ENCODE assay signal across 8 cellular contexts in genomic region chr5:172453986-172454354, GRCh38. TPM values are rescaled to one million over a fixed set of nuclear protein-coding genes. Genes with fewer than 3 reads are reported as not detected.
A peak's percentile ranks its signal among the peaks of the same experiment; 100 is the strongest.
DNase-seq lines count a peak whose midpoint lies in the region; ATAC-seq, FAIRE-seq and TF ChIP-seq lines count a peak whose summit lies in the region.

No MANE protein-coding gene starts in this region.

- H3K4me1 ChIP-seq in PC-9 (replicated peaks; ENCODE audit: insufficient read depth): peaks cover 18% of the 10 kb centered on the region
- H3K4me1 ChIP-seq in H1 (replicated peaks in 1 of 4; ENCODE audit: control insufficient read depth in 3 of 4, insufficient read depth in 4 of 4, low read length in 3 of 4): peaks cover 12 to 21% (median 16%) of the 10 kb centered on the region in 4 experiments
- H3K4me1 ChIP-seq in vagina: peaks cover 56% of the 10 kb centered on the region

- H3K9me3 ChIP-seq in PC-9 (ENCODE audit: insufficient read depth, low read depth) (no peaks in the 10 kb centered on the region), H1 (ENCODE audit: insufficient read depth in 2 of 2, low read depth in 1 of 2, low read length in 1 of 2) (no peaks in the 10 kb centered on the region), vagina (no peaks in the 10 kb centered on the region)

- H3K9me3 Mint-ChIP-seq in mesothelial cell of epicardium: no peaks in the 10 kb centered on the region

- FAIRE-seq in H1 (lab: Jason Lieb, UNC): no peak

- H3K27me3 Mint-ChIP-seq in mesothelial cell of epicardium (ENCODE audit: low read depth): no peaks in the 10 kb centered on the region

- WGBS in H1 (ENCODE audit: extremely low coverage in 1 of 2, insufficient coverage in 1 of 2, insufficient read length in 1 of 2, insufficient replicate concordance in 2 of 2, low coverage in 1 of 2, low lambda C conversion rate in 2 of 2, missing lambda C conversion rate in 1 of 2), 2 experiments: 4% methylated on average over 3 of the region's 34 CpGs; no CpG with 5 or more reads in 1 of the 2 experiments

- 0 out of 2 replicates have a peak, but pooled peaks cover 4% of the 10 kb centered on the region for H4K20me1 ChIP-seq in PC-9 (ENCODE audit: insufficient read depth)
- H4K20me1 ChIP-seq in H1 (replicated peaks in 1 of 2; ENCODE audit: control insufficient read depth in 1 of 2, insufficient read depth in 2 of 2, low read length in 2 of 2): peaks cover 19 to 20% of the 10 kb centered on the region in 2 experiments

- H2AK5ac ChIP-seq in H1 (ENCODE audit: low read depth, low read length): no peak overlapping the region

- no peak overlapping the region for H2BK120ac ChIP-seq in H1 (replicated peaks; ENCODE audit: low read depth, low read length)

- H2BK12ac ChIP-seq in H1 (ENCODE audit: low read depth, low read length): no peak overlapping the region

- H3K4me2 ChIP-seq in PC-9 (peak overlapping the region; percentile 97), H1 (ENCODE audit: insufficient read depth in 1 of 2, low read depth in 2 of 2, low read length in 2 of 2) (peak overlapping the region; percentile 77 to 89; a peak in 3 of 4 replicates)

- no peak overlapping the region; the same call in 1 of the 2 replicates for H3K18ac ChIP-seq in H1 (ENCODE audit: extremely low read depth, low read length)

- CTCF ChIA-PET in PC-9 (lab: Charles Lee) (interaction anchor here (1.2 kb wide), 1 partner anchor 10 kb away, joined by 4 read pairs; no protein-coding TSS in a partner anchor), H1 (lab: Charles Lee; ENCODE audit: partially characterized antibody) (interaction anchor here (1.1 to 5.5 kb wide), 4 partner anchors 17 to 117 kb away, joined by 4 to 94 read pairs (median 32); no protein-coding TSS in a partner anchor)

- H3K4me3 ChIP-seq in PC-9: peak overlapping the region; percentile 62
- H3K4me3 ChIP-seq in H1 (ENCODE audit: extremely low read depth in 1 of 4, insufficient read depth in 2 of 4, low read depth in 3 of 4, low read length in 4 of 4): peak overlapping the region; percentile 64 to 97 (median 80)
- peak overlapping the region; percentile 88 to 95 for H3K4me3 ChIP-seq in vagina

- intact Hi-C loops in PC-9 (cut with micrococcal nuclease; ENCODE audit: unreplicated experiment) (loop anchor here (1.0 to 5.0 kb wide), 7 partner anchors 41 to 541 kb away; partner anchors contain the start of genes STK10 and UBTD2), vagina (cut with DNase I) (no loop called here)

- DNase-seq in NCI-H2227 (lab: John Stamatoyannopoulos, UW; ENCODE audit: unreplicated experiment): peak; percentile 65
- DNase-seq in NCI-H2227 treated with DMSO at 0.1 percent for 48 hours (lab: John Stamatoyannopoulos, UW): no peak
- DNase-seq in PC-9: no peak
- no peak for DNase-seq in H1 (ENCODE audit: low read depth in 1 of 2, low spot score in 2 of 2)
- peak; percentile 44 to 72 for DNase-seq in mesothelial cell of epicardium (ENCODE audit: low spot score in 2 of 2, unreplicated experiment in 2 of 2)
- DNase-seq in vagina (ENCODE audit: extremely low spot score in 2 of 2): no peak
- DNase-seq in superior temporal gyrus (ENCODE audit: extremely low spot score): no peak

- peaks cover 1% of the 10 kb centered on the region; the same call in 1 of the 2 replicates for H3K23me2 ChIP-seq in H1 (ENCODE audit: low read depth, low read length)

- peak overlapping the region; percentile 2 for H3K14ac ChIP-seq in H1 (ENCODE audit: insufficient read length)

- H3K36me3 ChIP-seq in PC-9 (ENCODE audit: low read depth) (no peaks in the 10 kb centered on the region), H1 (ENCODE audit: control insufficient read depth in 2 of 4, insufficient read depth in 4 of 4, low read length in 3 of 4) (peaks cover 0 to 3% (median 0%) of the 10 kb centered on the region in 4 experiments; a peak in 2 of 8 replicates), vagina (no peaks in the 10 kb centered on the region)

- ATAC-seq in GM21360 (IDR thresholded peaks at IDR 0.05; ENCODE audit: unreplicated experiment): no peak

- peak overlapping the region; percentile 93 for H3K27ac Mint-ChIP-seq in mesothelial cell of epicardium

- no peak for TF ChIP-seq CTCF in PC-9 (conservative IDR thresholded peaks at IDR 0.05)
- no peak for TF ChIP-seq CTCF in H1 (IDR thresholded peaks at IDR 0.05; ENCODE audit: control extremely low read depth in 1 of 3, insufficient read depth in 1 of 3, low read depth in 1 of 3, low read length in 3 of 3)
- TF ChIP-seq CTCF in mesothelial cell of epicardium (IDR thresholded peaks at IDR 0.05; ENCODE audit: unreplicated experiment): no peak
- TF ChIP-seq CTCF in vagina (IDR thresholded peaks at IDR 0.05): no peak

- TF ChIP-seq RAD21 in H1 (IDR thresholded peaks at IDR 0.05 in 1 of 2, conservative IDR thresholded peaks at IDR 0.05 in 1 of 2; ENCODE audit: low read depth in 2 of 2, low read length in 2 of 2): no peak

- TF ChIP-seq EP300 in H1 (IDR thresholded peaks at IDR 0.05; ENCODE audit: borderline replicate concordance in 1 of 2, low read depth in 2 of 2, low read length in 2 of 2): no peak

- POLR2A ChIA-PET in PC-9 (lab: Charles Lee; ENCODE audit: unreplicated experiment) (no interaction called here), H1 (lab: Charles Lee; ENCODE audit: partially characterized antibody) (interaction anchor here (0.7 to 2.0 kb wide), 4 partner anchors 32 to 628 kb away, joined by 3 to 5 read pairs (median 4); no protein-coding TSS in a partner anchor)

- BruUV-seq in PC-9 (replicated peaks; lab: Mats Ljungman, UMichigan): no TSS peak

- H3K9me2 ChIP-seq in PC-9 (ENCODE audit: insufficient read depth): no peaks in the 10 kb centered on the region

- peak overlapping the region; percentile 10 for H2BK5ac ChIP-seq in H1 (ENCODE audit: low read depth, low read length)

- peak overlapping the region; percentile 91; the same call in 1 of the 2 replicates for H4K8ac ChIP-seq in H1 (ENCODE audit: extremely low read depth, insufficient read depth, low read length)

- H3K56ac ChIP-seq in H1 (replicated peaks; ENCODE audit: insufficient read length, low read depth, low read length): no peak overlapping the region

- H3K79me1 ChIP-seq in H1 (ENCODE audit: low read depth, low read length): peaks cover 11% of the 10 kb centered on the region

- no peak overlapping the region for H2BK15ac ChIP-seq in H1 (ENCODE audit: low read length)

- no peak overlapping the region for H3K23ac ChIP-seq in H1 (ENCODE audit: insufficient read length)

- H3K27ac ChIP-seq in PC-9 (no peak overlapping the region), H1 (ENCODE audit: low read depth, low read length) (peak overlapping the region; percentile 73), vagina (peak overlapping the region; percentile 97)

- H3K4ac ChIP-seq in H1 (replicated peaks; ENCODE audit: insufficient read length, low read depth, low read length): no peak overlapping the region

- peaks cover 2% of the 10 kb centered on the region for H3K36me3 Mint-ChIP-seq in mesothelial cell of epicardium

- H3K4me1 Mint-ChIP-seq in mesothelial cell of epicardium: peaks cover 37% of the 10 kb centered on the region

- H3K27me3 ChIP-seq in PC-9 (ENCODE audit: insufficient read depth, low read depth) (no peaks in the 10 kb centered on the region), H1 (replicated peaks in 1 of 4; ENCODE audit: control insufficient read depth in 3 of 4, extremely low read depth in 1 of 4, insufficient read depth in 3 of 4, low read length in 3 of 4) (no peaks in the 10 kb centered on the region; a peak in 2 of 7 replicates), vagina (no peaks in the 10 kb centered on the region)

- H2BK20ac ChIP-seq in H1 (ENCODE audit: low read length): no peak overlapping the region

- H4K91ac ChIP-seq in H1 (replicated peaks; ENCODE audit: insufficient read length, low read length): peak overlapping the region; percentile 8

- H3K9ac ChIP-seq in H1 (replicated peaks in 1 of 4; ENCODE audit: extremely low read depth in 1 of 4, low read depth in 3 of 4, low read length in 3 of 4): peak overlapping the region; percentile 51 to 73 (median 64)

- H2AFZ ChIP-seq in PC-9 (peak overlapping the region; percentile 71), H1 (ENCODE audit: low read length) (no peak overlapping the region)

- peak overlapping the region; percentile 90 for H3K4me3 Mint-ChIP-seq in mesothelial cell of epicardium

- peaks cover 9% of the 10 kb centered on the region; the same call in 1 of the 2 replicates for H3F3A ChIP-seq in PC-9 (ENCODE audit: insufficient read depth, low read depth)

- peak overlapping the region; percentile 80 for H4K5ac ChIP-seq in H1 (ENCODE audit: insufficient read length, low read depth, low read length)

- no peak; a peak in 1 of 3 replicates for TF ChIP-seq POLR2A in H1 (IDR thresholded peaks at IDR 0.05; ENCODE audit: control extremely low read depth in 1 of 2, low read depth in 2 of 2, low read length in 2 of 2)
- TF ChIP-seq POLR2A in vagina (IDR thresholded peaks at IDR 0.05): no peak

- H3K79me2 ChIP-seq in PC-9 (ENCODE audit: low read depth) (no peaks in the 10 kb centered on the region), H1 (ENCODE audit: control insufficient read depth in 1 of 2, insufficient read depth in 2 of 2, low read length in 2 of 2) (peaks cover 8 to 43% of the 10 kb centered on the region in 2 experiments)

TF ChIP-seq in H1, 55 proteins besides CTCF, POLR2A, EP300 and RAD21 (continues in another document):
- TF ChIP-seq YY1 (IDR thresholded peaks at IDR 0.05; ENCODE audit: low read depth, low read length) (peak; percentile 47; the same call in 1 of the 2 replicates), CBX8 (IDR thresholded peaks at IDR 0.05; ENCODE audit: borderline replicate concordance, low read depth, low read length) (no peak), KDM4A (IDR thresholded peaks at IDR 0.05; ENCODE audit: low read depth, low read length, severe bottlenecking) (peak; percentile 90), PHF8 (conservative IDR thresholded peaks at IDR 0.05; ENCODE audit: low read depth, low read length) (peak; percentile 40; the same call in 1 of the 2 replicates), HDAC2 (IDR thresholded peaks at IDR 0.05; ENCODE audit: borderline replicate concordance in 1 of 2, low read depth in 2 of 2, low read length in 2 of 2) (no peak), CTBP2 (IDR thresholded peaks at IDR 0.05; ENCODE audit: borderline replicate concordance, insufficient read depth, insufficient read length, low read length) (peak; percentile 44)

RNA-seq across cellular contexts. Expression of gene SH3PXD2B, which starts 0.4 kb away (rescaled TPM):
- total RNA-seq in PC-9 (2021) (26.1 and 29.3 TPM in 2 replicates), mesothelial cell of epicardium (68.9 to 74.4 TPM (median 71.4 TPM) in 3 replicates), vagina (30.9 TPM)
- 72.9 and 74.9 TPM in 2 replicates for total RNA-seq in H1 (2021; fragmentation: NEBNext Ultra II Directional; extraction: Animal tissue kit (Norgen Biotek cat#: 25700))
- 25.8 and 32.9 TPM in 2 replicates for polyA plus RNA-seq in H1 (2011; rRNA removed)
- 20.8 TPM for polyA plus RNA-seq in H1 (2011; cell fraction: cytosol; rRNA removed)
- polyA plus RNA-seq in H1 (2011; cell fraction: nucleus; rRNA removed): 36.8 TPM
- polyA plus RNA-seq in H1 (2012, experiment 1 of 2): 41.9 to 57.7 TPM (median 50.6 TPM) in 4 replicates
- polyA plus RNA-seq in H1 (2012, experiment 2 of 2): 27.7 TPM
- 27.0 TPM for polyA plus RNA-seq in H1 (2013, experiment 1 of 2)
- 26.0 TPM for polyA plus RNA-seq in H1 (2013, experiment 2 of 2)
- polyA minus RNA-seq in H1 (2011; rRNA and poly(A)+ RNA removed): 60.2 and 64.5 TPM in 2 replicates
- 37.4 TPM for polyA minus RNA-seq in H1 (2011; cell fraction: cytosol; rRNA and poly(A)+ RNA removed)
- polyA minus RNA-seq in H1 (2011; cell fraction: nucleus; rRNA and poly(A)+ RNA removed): 30.4 TPM

Comparison
In these comparisons a context has a peak if more than half of its experiments do, and no peak if none do; other contexts are left out.
1. DNase-seq: peak in NCI-H2227 (single experiment) and mesothelial cell of epicardium (2 of 2); none in NCI-H2227 treated with DMSO at 0.1 percent for 48 hours (single experiment), PC-9 (0 of 2), H1 (0 of 2), vagina (0 of 2) and superior temporal gyrus (single experiment).
2. Peak in every context shown above with its lines, with median percentiles within 50 percentile points of each other: H3K4me3 ChIP-seq.